19 cellular contexts compared by ENCODE assay signal in the genomic region with DNA sequence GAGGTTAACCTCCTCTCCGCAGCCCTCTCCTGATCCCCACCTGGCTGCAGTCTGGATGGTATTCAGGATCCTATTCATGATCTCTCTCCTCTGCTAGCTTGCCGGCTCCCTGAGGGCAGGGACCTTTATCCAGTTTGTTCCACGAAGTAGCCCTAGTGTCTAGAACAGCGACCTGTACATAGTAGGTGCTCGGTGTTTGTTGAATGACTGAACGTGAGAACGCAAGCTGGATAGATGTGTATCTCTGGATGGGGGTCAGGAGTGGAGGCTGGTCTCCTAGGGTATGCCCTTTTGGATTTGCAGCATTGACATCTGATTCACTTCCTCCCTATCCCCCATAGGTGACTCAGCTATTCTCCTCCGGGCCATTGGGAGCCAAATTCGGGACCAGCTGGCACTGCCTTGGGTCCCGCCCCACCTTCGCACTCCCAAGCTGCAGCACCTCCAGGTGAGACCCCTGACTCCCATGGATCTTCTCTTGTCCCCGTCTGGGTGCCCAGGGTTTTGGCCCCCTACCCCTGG. TPM values are rescaled to one million over a fixed set of nuclear protein-coding genes. Genes with fewer than 3 reads are reported as not detected.
"Had no signal": no experiment of that assay in that cellular context is flagged by ENCODE, and none has a peak within 500 bp of the region (broad histone marks: within the 10 kb centered on the region; RNA-seq: fewer than 3 reads in every experiment).

No MANE protein-coding gene starts in this region.

- H3K9me3 Mint-ChIP-seq: activated naive CD4-positive, alpha-beta T cell treated with anti-CD3 and anti-CD28 coated beads, Interleukin-2, amount 10 ng/mL, durations not matched to agents 7 days and 5 days; activated T-helper 2 cell treated with anti-CD3 and anti-CD28 coated beads, Interferon-gamma antibody, Interleukin-2, Interleukin-4, amounts not matched to agents 10 μg/mL and 5 μg/mL and 100 μg/mL, durations not matched to agents 14 hours and 24 hours and 36 hours; nephron; T-cell had no signal

- H3K4me3 Mint-ChIP-seq: activated naive CD4-positive, alpha-beta T cell treated with anti-CD3 and anti-CD28 coated beads, Interleukin-2, amount 10 ng/mL, durations not matched to agents 7 days and 5 days; nephron; T-cell had no signal

- DNase-seq: activated naive CD4-positive, alpha-beta T cell treated with anti-CD3 and anti-CD28 coated beads, Interleukin-2, amount 10 ng/mL, durations not matched to agents 7 days and 5 days; cerebellar nuclear complex; esophagus squamous epithelium; foreskin melanocyte; heart left ventricle; islet precursor cell; left lung; mesendoderm; psoas muscle; right lobe of liver; spleen; stimulated activated CD4-positive, alpha-beta T cell treated with anti-CD3 and anti-CD28 coated beads, Interleukin-2, amount 100 ng/mL, for 24 hours; stimulated activated naive CD4-positive, alpha-beta T cell treated with Interleukin-2 at 50 U/mL for 16 hours; T-cell; testis had no signal

- ATAC-seq: heart left ventricle, left lung, psoas muscle, right lobe of liver had no signal

- H3K27ac Mint-ChIP-seq: activated naive CD4-positive, alpha-beta T cell treated with anti-CD3 and anti-CD28 coated beads, Interleukin-2, amount 10 ng/mL, durations not matched to agents 7 days and 5 days; activated T-helper 2 cell treated with anti-CD3 and anti-CD28 coated beads, Interferon-gamma antibody, Interleukin-2, Interleukin-4, amounts not matched to agents 10 μg/mL and 5 μg/mL and 100 μg/mL, durations not matched to agents 14 hours and 24 hours and 36 hours; nephron; T-cell had no signal

- H3K27me3 Mint-ChIP-seq: activated naive CD4-positive, alpha-beta T cell treated with anti-CD3 and anti-CD28 coated beads, Interleukin-2, amount 10 ng/mL, durations not matched to agents 7 days and 5 days; T-cell had no signal

- H3K4me1 Mint-ChIP-seq: nephron had no signal

RNA-seq across cellular contexts. Expression of a gene that starts 21.9 kb away (rescaled TPM):
- total RNA-seq: dermis microvascular lymphatic vessel endothelial cell, omental fat pad, psoas muscle had no signal
